In the genomic region with DNA sequence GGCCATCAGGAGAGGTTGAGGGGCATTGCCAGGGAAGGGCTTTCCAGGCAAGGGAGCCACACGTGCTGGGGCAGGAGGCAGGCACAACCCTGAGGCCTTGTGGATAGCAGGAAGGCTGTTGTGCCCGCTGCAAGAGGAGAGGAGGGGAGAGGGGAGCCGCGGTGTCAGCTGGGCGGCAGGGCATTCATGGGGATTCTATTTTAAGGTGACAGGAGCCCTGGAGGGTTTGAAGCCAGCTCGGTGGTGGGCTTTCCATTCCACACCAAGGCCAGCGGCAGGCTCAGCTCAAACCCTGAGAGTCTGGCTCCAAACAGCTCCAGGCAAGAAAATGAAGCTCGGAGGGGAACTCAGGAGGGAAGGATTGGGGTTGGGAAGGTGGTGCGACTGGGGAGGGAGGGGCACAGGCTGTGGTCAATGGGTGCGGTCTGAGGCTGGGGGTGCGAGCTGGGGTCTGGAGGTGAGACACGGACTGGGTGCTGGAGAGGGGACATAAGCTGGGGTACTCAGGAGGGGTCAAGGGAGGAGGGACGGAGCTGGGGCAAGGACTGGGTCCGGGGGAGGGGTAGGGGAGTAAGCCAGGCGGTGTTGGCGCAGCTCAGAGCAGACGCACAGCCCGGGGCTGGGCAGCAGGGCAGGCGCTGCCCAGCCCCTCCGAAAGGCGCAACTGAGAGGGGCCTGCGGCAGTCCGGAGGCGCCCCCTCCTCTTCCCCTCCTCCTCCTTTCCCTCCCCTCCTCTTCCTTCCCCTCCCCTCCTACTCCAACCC, we compare ENCODE assay signal across 8 cellular contexts. TPM values are rescaled to one million over a fixed set of nuclear protein-coding genes. Genes with fewer than 3 reads are reported as not detected.
DNase-seq lines count a peak whose midpoint lies in the region; ATAC-seq and TF ChIP-seq lines count a peak whose summit lies in the region.

No MANE protein-coding gene starts in this region.

- no peak for TF ChIP-seq POLR2A in tibial nerve (IDR thresholded peaks at IDR 0.05)

- H3K4me1 Mint-ChIP-seq in activated CD4-positive, alpha-beta T cell treated with anti-CD3 and anti-CD28 coated beads, Interleukin-2, amount 10 ng/mL, durations not matched to agents 24 days and 14 days, result peaks cover 11% of the 10 kb centered on the region

- intact Hi-C loops in activated CD4-positive, alpha-beta T cell treated with anti-CD3 and anti-CD28 coated beads, Interleukin-2, amount 10 ng/mL, durations not matched to agents 24 days and 14 days (cut with micrococcal nuclease), result loop anchor here (5.0 to 10.0 kb wide), 2 partner anchors 262 to 795 kb away; a partner anchor contains a TSS
- intact Hi-C loops in lower lobe of right lung (cut with DNase I), result no loop called here

- no peaks in the 10 kb centered on the region for H3K36me3 Mint-ChIP-seq in activated CD4-positive, alpha-beta T cell treated with anti-CD3 and anti-CD28 coated beads, Interleukin-2, amount 10 ng/mL, durations not matched to agents 24 days and 14 days (ENCODE audit: low read depth)

- H3K4me3 Mint-ChIP-seq in activated CD4-positive, alpha-beta T cell treated with anti-CD3 and anti-CD28 coated beads, Interleukin-2, amount 10 ng/mL, durations not matched to agents 24 days and 14 days, result peak overlapping the region; percentile 74

- peak overlapping the region; percentile 14 for H3K27ac Mint-ChIP-seq in activated CD4-positive, alpha-beta T cell treated with anti-CD3 and anti-CD28 coated beads, Interleukin-2, amount 10 ng/mL, durations not matched to agents 24 days and 14 days

- no peak for TF ChIP-seq CTCF in lower lobe of right lung (IDR thresholded peaks at IDR 0.05)
- no peak for TF ChIP-seq CTCF in tibial nerve (IDR thresholded peaks at IDR 0.05)

- H3K4me3 ChIP-seq in lower lobe of right lung (peak overlapping the region; percentile 74), tibial nerve (peak overlapping the region; percentile 43 to 70 (median 55))

- ATAC-seq in lower lobe of right lung (peak; percentile 4 to 16), HG03280 (IDR thresholded peaks at IDR 0.05; ENCODE audit: unreplicated experiment) (no peak), HG02970 (IDR thresholded peaks at IDR 0.05; ENCODE audit: low FRiP score, unreplicated experiment) (no peak)

- H3K9me3 ChIP-seq in lower lobe of right lung (no peaks in the 10 kb centered on the region), tibial nerve (no peaks in the 10 kb centered on the region)

- H3K4me1 ChIP-seq in lower lobe of right lung, result peaks cover 21% of the 10 kb centered on the region
- peaks cover 0 to 18% (median 4%) of the 10 kb centered on the region in 4 donors for H3K4me1 ChIP-seq in tibial nerve

- peaks cover 15% of the 10 kb centered on the region for H3K27me3 Mint-ChIP-seq in activated CD4-positive, alpha-beta T cell treated with anti-CD3 and anti-CD28 coated beads, Interleukin-2, amount 10 ng/mL, durations not matched to agents 24 days and 14 days

- H3K36me3 ChIP-seq in lower lobe of right lung (no peaks in the 10 kb centered on the region), tibial nerve (no peaks in the 10 kb centered on the region)

- no peaks in the 10 kb centered on the region for H3K9me3 Mint-ChIP-seq in activated CD4-positive, alpha-beta T cell treated with anti-CD3 and anti-CD28 coated beads, Interleukin-2, amount 10 ng/mL, durations not matched to agents 24 days and 14 days

- no peak for DNase-seq in activated CD4-positive, alpha-beta T cell treated with anti-CD3 and anti-CD28 coated beads, Interleukin-2, amount 10 ng/mL, durations not matched to agents 24 days and 14 days
- no peak for DNase-seq in activated CD4-positive, alpha-beta T cell treated with anti-CD3 and anti-CD28 coated beads for 48 hours
- no peak for DNase-seq in lower lobe of right lung
- DNase-seq in tibial nerve (ENCODE audit: low spot score in 2 of 2), result no peak
- DNase-seq in NCI-H2196 (lab: John Stamatoyannopoulos, UW; ENCODE audit: unreplicated experiment), result no peak

- 18 to 20% methylated on average over 24 of the region's 24 CpGs for WGBS in tibial nerve, 2 donors

- TF ChIP-seq EP300 in tibial nerve (IDR thresholded peaks at IDR 0.05), result no peak

- H3K27ac ChIP-seq in cingulate gyrus (ENCODE audit: low read depth, low read length) (peak overlapping the region; percentile 41), lower lobe of right lung (no peak overlapping the region), tibial nerve (peak overlapping the region; percentile 64 to 81 (median 72))

- no peaks in the 10 kb centered on the region for H3K27me3 ChIP-seq in lower lobe of right lung (ENCODE audit: low read depth)
- H3K27me3 ChIP-seq in tibial nerve, result no peaks in the 10 kb centered on the region

RNA-seq across cellular contexts. Expression of a gene that starts 43.4 kb away (rescaled TPM):
- total RNA-seq in activated CD4-positive, alpha-beta T cell treated with anti-CD3 and anti-CD28 coated beads, Interleukin-2, amount 10 ng/mL, durations not matched to agents 24 days and 14 days, result 32.9 and 37.2 TPM in 2 replicates
- 38.8 TPM for total RNA-seq in lower lobe of right lung
- total RNA-seq in tibial nerve, result 10 to 100 TPM; 50.3 to 75.3 (median 67.5) TPM

RNA-seq across cellular contexts. Expression of a gene that starts 51.1 kb away (rescaled TPM):
- 229 and 237 TPM in 2 replicates for total RNA-seq in activated CD4-positive, alpha-beta T cell treated with anti-CD3 and anti-CD28 coated beads, Interleukin-2, amount 10 ng/mL, durations not matched to agents 24 days and 14 days
- total RNA-seq in lower lobe of right lung (6.1 TPM), tibial nerve (1 to 10 TPM; 4.2 to 7.6 (median 7.5) TPM)

Comparison
In these comparisons a context has a peak if more than half of its experiments do, and no peak if none do; other contexts are left out.
1. ATAC-seq: peak in lower lobe of right lung (2 of 2); none in HG03280 (single experiment) and HG02970 (single experiment).
2. RNA of a gene that starts 51.1 kb away (total RNA-seq): 229 to 237 TPM in activated CD4-positive, alpha-beta T cell treated with anti-CD3 and anti-CD28 coated beads, Interleukin-2, amount 10 ng/mL, durations not matched to agents 24 days and 14 days; 4.2 to 7.6 TPM in tibial nerve and 6.1 TPM in lower lobe of right lung (single experiment); every median in the first group is over 10 times any median in the second.